In genomic region chrX:108380222-108380621, GRCh38 we compare ENCODE assay signal across 9 cellular contexts. TPM values are rescaled to one million over a fixed set of nuclear protein-coding genes. Genes with fewer than 3 reads are reported as not detected.
"Had no signal": no experiment of that assay in that cellular context is flagged by ENCODE, and none has a peak within 500 bp of the region (broad histone marks: within the 10 kb centered on the region; RNA-seq: fewer than 3 reads in every experiment).

No MANE protein-coding gene starts in this region.

- H3K4me3 ChIP-seq: GM23248, GM23338, HAP-1 had no signal

- H3K36me3 ChIP-seq: HAP-1 had no signal

- DNase-seq: GM23248, GOT3, H7, H9, HCEC 1CT, HFFc6 had no signal

- H3K9me3 ChIP-seq: HAP-1 had no signal

- H3K9ac ChIP-seq: GM23248 had no signal

- ATAC-seq: GM23338, HCT116 had no signal

- H3K27ac ChIP-seq: GM23248 had no signal

RNA-seq across cellular contexts. Expression of gene COL4A6, which starts 58.0 kb away (rescaled TPM):
- total RNA-seq: GM23248 had no signal
